Comparison of ENCODE assay signal across 9 cellular contexts in genomic region chr7:44375236-44375699, GRCh38. TPM values are rescaled to one million over a fixed set of nuclear protein-coding genes. Genes with fewer than 3 reads are reported as not detected.
A peak's percentile ranks its signal among the peaks of the same experiment; 100 is the strongest.
DNase-seq lines count a peak whose midpoint lies in the region; ATAC-seq, FAIRE-seq and TF ChIP-seq lines count a peak whose summit lies in the region.
"Had no signal": no experiment of that assay in that cellular context is flagged by ENCODE, and none has a peak within 500 bp of the region (broad histone marks: within the 10 kb centered on the region; RNA-seq: fewer than 3 reads in every experiment).

No MANE protein-coding gene starts in this region.

- FAIRE-seq in kidney (lab: Jason Lieb, UNC) (no peak), RCC 7860 (lab: Jason Lieb, UNC) (no peak)

- no peak for TF ChIP-seq POLR2A in adrenal gland (IDR thresholded peaks at IDR 0.05)

- peak; percentile 3 for TF ChIP-seq CTCF in GM20000 (IDR thresholded peaks at IDR 0.05; ENCODE audit: extremely low read depth, missing control alignments)
- TF ChIP-seq CTCF in adrenal gland (IDR thresholded peaks at IDR 0.05) = peak; percentile 17 to 39 (median 32)
- peak; percentile 23 for TF ChIP-seq CTCF in kidney (IDR thresholded peaks at IDR 0.05; ENCODE audit: borderline replicate concordance, extremely low read depth, insufficient read depth)

- DNase-seq in ACHN (peak; percentile 42), GM20000 (ENCODE audit: low spot score) (no peak), adrenal gland (peak in 3 of 7 donors; percentile 33 to 60 (median 51)), kidney (peak; percentile 35), NCI-H524 treated with DMSO at 0.1 percent for 48 hours (lab: John Stamatoyannopoulos, UW) (no peak), AML-193 (lab: John Stamatoyannopoulos, UW) (no peak), RCC 7860 (ENCODE audit: low spot score) (no peak)
- DNase-seq: stimulated activated CD4-positive, alpha-beta T cell treated with anti-CD3 and anti-CD28 coated beads, Interleukin-4, amount 100 ng/mL, for 4 hours had no signal

- in situ Hi-C loops in ACHN (cut with HindIII; ENCODE audit: low pct_ligation_motif_present, low pct_unique_long_range_greater_than_20kb, low sequenced_read_pairs) = no loop called here

- 10 to 71% (median 67%) methylated on average over 2 to 9 of the region's 9 CpGs for WGBS in adrenal gland, 4 donors

- no peak for ATAC-seq in HG02870 (IDR thresholded peaks at IDR 0.05; ENCODE audit: unreplicated experiment)

- no peaks in the 10 kb centered on the region for H3K9me3 ChIP-seq in adrenal gland (replicated peaks in 1 of 3)
- no peaks in the 10 kb centered on the region for H3K9me3 ChIP-seq in kidney (ENCODE audit: control insufficient read depth in 1 of 2, low read length in 2 of 2)

- H3K9ac ChIP-seq in kidney (ENCODE audit: low read length in 2 of 2) = no peak overlapping the region

- no peak overlapping the region for H3K4me3 ChIP-seq in adrenal gland
- H3K4me3 ChIP-seq in kidney (ENCODE audit: low read length in 2 of 2) = no peak overlapping the region

- H3K36me3 ChIP-seq in adrenal gland (replicated peaks in 1 of 2) (no peaks in the 10 kb centered on the region), kidney (ENCODE audit: control insufficient read depth in 1 of 2, insufficient read depth in 2 of 2, low read length in 2 of 2) (no peaks in the 10 kb centered on the region)

- intact Hi-C loops in adrenal gland (cut with DNase I) (loop anchor here in 1 of 2 donors (10.0 kb wide), 1 partner anchor 190 kb away; no protein-coding TSS in a partner anchor), kidney (cut with DNase I) (no loop called here)

- H3K27me3 ChIP-seq in adrenal gland = no peaks in the 10 kb centered on the region

- H3K27ac ChIP-seq in adrenal gland (no peak overlapping the region), kidney (ENCODE audit: low read depth in 2 of 2, low read length in 2 of 2) (no peak overlapping the region)

- no peaks in the 10 kb centered on the region for H3K4me1 ChIP-seq in adrenal gland (replicated peaks in 1 of 2)
- no peaks in the 10 kb centered on the region for H3K4me1 ChIP-seq in kidney (ENCODE audit: control insufficient read depth in 1 of 2, insufficient read depth in 1 of 2, low read depth in 1 of 2, low read length in 2 of 2)

RNA-seq across cellular contexts. Expression of gene CAMK2B, which starts 49.9 kb away (rescaled TPM):
- total RNA-seq in adrenal gland = 1 to 10 TPM in 4 of 8 donors, under 1 TPM in 2, not detected in 2; 0.25 to 9.2 (median 3.4) TPM
- 10 to 100 TPM in 2 of 3 donors, 1 to 10 TPM in 1; 8.1 to 82.3 (median 12.1) TPM for polyA plus RNA-seq in adrenal gland
- 1.1 TPM for total RNA-seq in kidney
- 3.2 TPM for polyA plus RNA-seq in kidney (ENCODE audit: insufficient read depth, low read depth, low replicate concordance)

Comparison
In these comparisons a context has a peak if more than half of its experiments do, and no peak if none do; other contexts are left out.
1. DNase-seq: peak in ACHN (single experiment) and kidney (single experiment); none in GM20000 (single experiment), NCI-H524 treated with DMSO at 0.1 percent for 48 hours (single experiment), AML-193 (0 of 2) and RCC 7860 (single experiment).
2. Peak in every context shown above with its lines, with median percentiles within 50 percentile points of each other: CTCF ChIP-seq.